17 cellular contexts compared by ENCODE assay signal in genomic region chr1:245688536-245689453, GRCh38.
"Had no signal": no experiment of that assay in that cellular context is flagged by ENCODE, and none has a peak within 500 bp of the region (broad histone marks: within the 10 kb centered on the region; RNA-seq: fewer than 3 reads in every experiment).

No MANE protein-coding gene starts in this region.

- FAIRE-seq: endothelial cell of umbilical vein, islet of Langerhans had no signal

- DNase-seq: activated CD4-positive, alpha-beta T cell treated with anti-CD3 and anti-CD28 coated beads, Interleukin-2, amount 10 ng/mL, durations not matched to agents 7 days and 5 days; activated CD8-positive, alpha-beta memory T cell treated with anti-CD3 and anti-CD28 coated beads, Interleukin-2, amount 50 U/mL, for 4 hours; activated naive CD4-positive, alpha-beta T cell treated with anti-CD3 and anti-CD28 coated beads, Interleukin-2, amount 50 U/mL, for 16 hours; activated T-cell treated with anti-CD3 and anti-CD28 coated beads, Interleukin-2, amount 50 U/mL, for 4 hours; aorta; cortex of kidney; effector CD4-positive, alpha-beta T cell; heart right ventricle; left colon; midbrain; sigmoid colon; T1000 had no signal

- H3K9me3 ChIP-seq: esophagus muscularis mucosa, heart right ventricle, sigmoid colon had no signal

- H3K4me3 ChIP-seq: heart right ventricle, lung, sigmoid colon had no signal

- H3K36me3 ChIP-seq: esophagus muscularis mucosa, heart right ventricle, sigmoid colon had no signal

- H3K27me3 ChIP-seq: sigmoid colon had no signal

- H3K27ac ChIP-seq: esophagus muscularis mucosa, heart right ventricle, sigmoid colon had no signal

- ATAC-seq: activated CD4-positive, CD25-positive, alpha-beta regulatory T cell treated with anti-CD3 and anti-CD28 coated beads, Interleukin-2, amount 50 U/mL, for 24 hours; activated T-cell treated with anti-CD3 and anti-CD28 coated beads, Interleukin-2, amount 50 U/mL, for 4 hours; heart right ventricle; left colon had no signal
